9 cellular contexts compared by ENCODE assay signal in the genomic region with DNA sequence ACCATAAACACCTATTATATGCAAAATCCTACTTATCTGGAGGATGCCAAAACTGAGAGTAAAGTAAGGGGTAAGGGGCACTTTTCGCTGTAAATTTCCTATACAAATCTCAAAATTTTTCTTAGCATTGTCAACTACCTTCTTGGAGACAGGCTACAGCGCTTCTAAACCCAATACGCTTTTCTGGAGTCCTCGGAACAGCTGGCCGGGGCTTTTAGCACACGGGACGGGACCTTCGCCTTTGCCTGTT. TPM values are rescaled to one million over a fixed set of nuclear protein-coding genes. Genes with fewer than 3 reads are reported as not detected.
DNase-seq lines count a peak whose midpoint lies in the region; ATAC-seq and TF ChIP-seq lines count a peak whose summit lies in the region.
"Had no signal": no experiment of that assay in that cellular context is flagged by ENCODE, and none has a peak within 500 bp of the region (broad histone marks: within the 10 kb centered on the region; RNA-seq: fewer than 3 reads in every experiment).

No MANE protein-coding gene starts in this region.

- DNase-seq in astrocyte of the cerebellum (ENCODE audit: low read depth) (no peak), hepatocyte (ENCODE audit: low spot score) (no peak), SW 1271 (lab: John Stamatoyannopoulos, UW) (no peak), ecto neural progenitor cell (ENCODE audit: low spot score) (no peak)
- DNase-seq in NK-92 treated with Interleukin-12 subunit alpha and Interleukin-12 subunit beta, amount 100 ng/mL, for 24 hours (lab: John Stamatoyannopoulos, UW) = no peak
- DNase-seq: NCI-H2227 treated with DMSO at 0.1 percent for 48 hours had no signal

- H3K4me3 ChIP-seq in GM08714 (ENCODE audit: low read length) = peak overlapping the region; percentile 30; the same call in 1 of the 2 replicates
- H3K4me3 ChIP-seq in astrocyte of the cerebellum (ENCODE audit: low read depth, low read length) = peak overlapping the region; percentile 40
- H3K4me3 ChIP-seq in hepatocyte = no peak overlapping the region
- peak overlapping the region; percentile 72 for H3K4me3 ChIP-seq in skeletal muscle satellite cell (ENCODE audit: low read length)

- H3K4me2 ChIP-seq in hepatocyte (peak overlapping the region; percentile 89), skeletal muscle satellite cell (ENCODE audit: low read length) (peak overlapping the region; percentile 95)

- no peak for ATAC-seq in GM18498 (IDR thresholded peaks at IDR 0.05; ENCODE audit: unreplicated experiment)

- H4K20me1 ChIP-seq in hepatocyte (ENCODE audit: insufficient read depth, poor library complexity, severe bottlenecking) = no peaks in the 10 kb centered on the region

- H3K9me3 ChIP-seq in hepatocyte (ENCODE audit: low read depth) = no peaks in the 10 kb centered on the region
- no peaks in the 10 kb centered on the region for H3K9me3 ChIP-seq in skeletal muscle satellite cell (replicated peaks; ENCODE audit: low read length)

- H3K9ac ChIP-seq in skeletal muscle satellite cell (ENCODE audit: low read depth, low read length) = peak overlapping the region; percentile 77

- 3% methylated on average over 8 of the region's 8 CpGs for WGBS in hepatocyte (ENCODE audit: low lambda C conversion rate, missing lambda C conversion rate)

- peak overlapping the region; percentile 59 for H2AFZ ChIP-seq in hepatocyte

- H3K36me3 ChIP-seq in hepatocyte (replicated peaks; ENCODE audit: insufficient read depth, low read depth) = no peaks in the 10 kb centered on the region
- H3K36me3 ChIP-seq in skeletal muscle satellite cell (ENCODE audit: insufficient read depth, low read length) = no peaks in the 10 kb centered on the region

- TF ChIP-seq CTCF in astrocyte of the cerebellum (IDR thresholded peaks at IDR 0.05; ENCODE audit: low read depth, low read length, missing control alignments) (no peak), hepatocyte (IDR thresholded peaks at IDR 0.05; ENCODE audit: poor library complexity) (no peak)

- no peaks in the 10 kb centered on the region for H3K9me2 ChIP-seq in hepatocyte (replicated peaks; ENCODE audit: insufficient read depth)

- H3K27me3 ChIP-seq in hepatocyte (peaks cover 82% of the 10 kb centered on the region), skeletal muscle satellite cell (ENCODE audit: control insufficient read depth, insufficient read depth, low read length) (no peaks in the 10 kb centered on the region)

- in situ Hi-C loops in astrocyte of the cerebellum (cut with HindIII; ENCODE audit: low sequenced_read_pairs) = loop anchor here (25.0 kb wide), 1 partner anchor 520 kb away; no protein-coding TSS in a partner anchor

- peaks cover 18% of the 10 kb centered on the region for H3K79me2 ChIP-seq in hepatocyte

- H3K4me1 ChIP-seq in hepatocyte (ENCODE audit: insufficient read depth) (peaks cover 25% of the 10 kb centered on the region), skeletal muscle satellite cell (ENCODE audit: control insufficient read depth, insufficient read depth, low read length) (peaks cover 28% of the 10 kb centered on the region)

- peak overlapping the region; percentile 91 for H3K27ac ChIP-seq in hepatocyte

RNA-seq across cellular contexts. Expression of gene TWIST1, which starts 10.4 kb away (rescaled TPM):
- 18.7 and 23.2 TPM in 2 replicates for total RNA-seq in hepatocyte
- 21.2 and 24.7 TPM in 2 replicates for polyA plus RNA-seq in hepatocyte
- total RNA-seq in skeletal muscle satellite cell (2012; rRNA removed) = 37.5 and 41.9 TPM in 2 replicates

RNA-seq across cellular contexts. Expression of gene FERD3L, which starts 38.2 kb away (rescaled TPM):
- not detected in 2 replicates for total RNA-seq in hepatocyte
- polyA plus RNA-seq in hepatocyte = not detected in 2 replicates
- not detected in 2 replicates for total RNA-seq in skeletal muscle satellite cell (2012; rRNA removed)
